In the genomic region with DNA sequence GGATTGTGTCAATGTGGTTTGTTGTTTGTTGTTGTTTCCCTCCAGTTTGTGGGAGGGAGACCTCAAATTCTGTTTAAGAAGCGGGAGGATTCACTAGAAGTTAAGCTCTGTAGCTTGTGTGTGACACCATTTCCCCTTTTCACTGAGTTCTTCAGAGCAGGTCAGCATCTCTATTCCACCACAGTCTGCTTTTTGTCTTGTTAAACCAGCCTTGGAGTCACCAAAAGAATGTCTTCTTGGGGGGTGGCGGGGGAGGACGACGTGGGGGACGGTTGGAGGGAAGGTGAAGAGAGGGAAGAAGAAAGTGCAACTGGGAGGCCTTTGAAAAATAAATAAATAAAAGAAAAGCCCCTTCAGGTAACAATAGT, we compare ENCODE assay signal across 8 cellular contexts. TPM values are rescaled to one million over a fixed set of nuclear protein-coding genes. Genes with fewer than 3 reads are reported as not detected.
DNase-seq lines count a peak whose midpoint lies in the region; ATAC-seq and TF ChIP-seq lines count a peak whose summit lies in the region.

No MANE protein-coding gene starts in this region.

- H3K36me3 Mint-ChIP-seq in Calu3 (ENCODE audit: insufficient read depth, unreplicated experiment) = peaks cover 37% of the 10 kb centered on the region

- CTCF ChIA-PET in Calu3 (lab: Charles Lee) = no interaction called here

- no peaks in the 10 kb centered on the region for H3K9me3 Mint-ChIP-seq in Calu3 (ENCODE audit: low read depth, unreplicated experiment)

- peaks cover 0 to 48% (median 42%) of the 10 kb centered on the region in 5 donors for H3K4me1 ChIP-seq in subcutaneous abdominal adipose tissue (ENCODE audit: control insufficient read depth in 5 of 5, insufficient read depth in 5 of 5, low read length in 5 of 5)

- intact Hi-C loops in Calu3 (cut with micrococcal nuclease; ENCODE audit: unreplicated experiment) = loop anchor here (10.0 kb wide), 1 partner anchor 871 kb away; no protein-coding TSS in a partner anchor

- peak overlapping the region; percentile 83 for H3K4me3 Mint-ChIP-seq in Calu3 (ENCODE audit: low read depth, unreplicated experiment)

- H3K4me3 ChIP-seq in subcutaneous abdominal adipose tissue (ENCODE audit: low read depth in 1 of 5, low read length in 5 of 5) = peak overlapping the region; percentile 29 to 78 (median 73)

- ATAC-seq in GM21576 (IDR thresholded peaks at IDR 0.05; ENCODE audit: unreplicated experiment) = peak; percentile 8
- ATAC-seq in omental fat pad (ENCODE audit: low FRiP score) = no peak

- peaks cover 23 to 52% (median 43%) of the 10 kb centered on the region in 5 donors for H3K27me3 ChIP-seq in subcutaneous abdominal adipose tissue (ENCODE audit: control insufficient read depth in 5 of 5, insufficient read depth in 4 of 5, low read length in 5 of 5)

- no peak overlapping the region for H3K27ac ChIP-seq in subcutaneous abdominal adipose tissue (ENCODE audit: low read depth, low read length)

- no TSS peak for BruUV-seq in Calu3 (replicated peaks; lab: Mats Ljungman, UMichigan)

- no peaks in the 10 kb centered on the region for H3K36me3 ChIP-seq in subcutaneous abdominal adipose tissue (ENCODE audit: control insufficient read depth in 5 of 5, insufficient read depth in 5 of 5, low read length in 5 of 5)

- DNase-seq in Calu3 (no peak), OCI-M1 (lab: John Stamatoyannopoulos, UW) (peak; percentile 75), globus pallidus (ENCODE audit: low spot score) (peak; percentile 18), HuH-7.5 (ENCODE audit: low spot score) (no peak), NCI-H2171 treated with DMSO at 0.1 percent for 48 hours (lab: John Stamatoyannopoulos, UW) (no peak), omental fat pad (ENCODE audit: low spot score) (no peak)

- H3K9ac ChIP-seq in subcutaneous abdominal adipose tissue (ENCODE audit: low read length in 5 of 5) = peak overlapping the region in 1 of 5 donors; percentile 2

- TF ChIP-seq CTCF in Calu3 (IDR thresholded peaks at IDR 0.05; ENCODE audit: unreplicated experiment) (no peak), omental fat pad (IDR thresholded peaks at IDR 0.05) (no peak)

- H3K9me3 ChIP-seq in subcutaneous abdominal adipose tissue (ENCODE audit: control insufficient read depth in 5 of 5, low read length in 5 of 5) = no peaks in the 10 kb centered on the region

- H3K4me1 Mint-ChIP-seq in Calu3 (ENCODE audit: low read depth, unreplicated experiment) = peaks cover 33% of the 10 kb centered on the region

- peaks cover 89% of the 10 kb centered on the region for H3K27me3 Mint-ChIP-seq in Calu3 (ENCODE audit: unreplicated experiment)

- no peak overlapping the region for H3K27ac Mint-ChIP-seq in Calu3 (ENCODE audit: unreplicated experiment)

RNA-seq across cellular contexts. Expression of a gene that starts 2.3 kb away (rescaled TPM):
- total RNA-seq in Calu3 (2022) = 8.1 and 8.5 TPM in 2 replicates
- 1 to 10 TPM in 2 of 4 donors, under 1 TPM in 2; 0.28 to 5.0 (median 1.1) TPM for total RNA-seq in omental fat pad

Comparison
In these comparisons a context has a peak if more than half of its experiments do, and no peak if none do; other contexts are left out.
1. DNase-seq: peak in OCI-M1 (single experiment) and globus pallidus (single experiment); none in Calu3 (single experiment), HuH-7.5 (single experiment), NCI-H2171 treated with DMSO at 0.1 percent for 48 hours (single experiment) and omental fat pad (single experiment).